Comparison of ENCODE assay signal across 14 cellular contexts in the genomic region with DNA sequence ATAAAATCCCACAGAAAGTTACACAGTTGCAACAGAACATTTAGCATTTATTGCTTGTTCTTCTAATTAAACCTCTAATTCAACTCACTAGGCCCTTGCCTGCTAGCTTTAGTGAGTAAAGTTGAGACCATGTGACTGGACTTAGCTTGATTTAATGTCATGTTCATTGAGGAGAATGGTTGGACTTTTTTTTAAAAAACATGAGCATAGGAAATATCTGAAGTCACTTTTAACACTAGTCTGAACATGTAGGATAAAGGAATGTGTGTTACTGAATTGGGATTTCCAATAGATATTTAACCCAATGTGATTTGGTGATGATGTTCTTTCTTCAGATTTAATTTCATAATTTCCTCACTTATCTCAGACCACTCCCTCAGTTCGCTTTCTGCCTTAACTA. TPM values are rescaled to one million over a fixed set of nuclear protein-coding genes. Genes with fewer than 3 reads are reported as not detected.
DNase-seq lines count a peak whose midpoint lies in the region; ATAC-seq and TF ChIP-seq lines count a peak whose summit lies in the region.
"Had no signal": no experiment of that assay in that cellular context is flagged by ENCODE, and none has a peak within 500 bp of the region (broad histone marks: within the 10 kb centered on the region; RNA-seq: fewer than 3 reads in every experiment).

No MANE protein-coding gene starts in this region.

- intact Hi-C loops in spleen (cut with DNase I; ENCODE audit: low total_unique reads): loop anchor here (10.0 kb wide), 1 partner anchor 69 kb away; no protein-coding TSS in a partner anchor
- intact Hi-C loops in ascending aorta (cut with DNase I): no loop called here

- 68 to 84% (median 73%) methylated on average over 1 of the region's 1 CpG for WGBS in spleen, 5 donors

- H3K36me3 Mint-ChIP-seq in activated CD4-positive, alpha-beta T cell treated with anti-CD3 and anti-CD28 coated beads, Interleukin-2, amount 10 ng/mL, durations not matched to agents 7 days and 5 days (ENCODE audit: low read depth): no peaks in the 10 kb centered on the region
- H3K36me3 Mint-ChIP-seq in IgD-negative memory B cell: peaks cover 1% of the 10 kb centered on the region
- H3K36me3 Mint-ChIP-seq in activated naive CD8-positive, alpha-beta T cell treated with anti-CD3 and anti-CD28 coated beads for 36 hours: no peaks in the 10 kb centered on the region
- H3K36me3 Mint-ChIP-seq: brain had no signal

- H3K27me3 Mint-ChIP-seq in activated CD4-positive, alpha-beta T cell treated with anti-CD3 and anti-CD28 coated beads, Interleukin-2, amount 10 ng/mL, durations not matched to agents 7 days and 5 days: no peaks in the 10 kb centered on the region
- no peaks in the 10 kb centered on the region for H3K27me3 Mint-ChIP-seq in IgD-negative memory B cell
- no peaks in the 10 kb centered on the region for H3K27me3 Mint-ChIP-seq in activated naive CD8-positive, alpha-beta T cell treated with anti-CD3 and anti-CD28 coated beads for 36 hours
- H3K27me3 Mint-ChIP-seq: brain had no signal

- TF ChIP-seq CTCF in spleen (IDR thresholded peaks at IDR 0.05 in 8 of 11, conservative IDR thresholded peaks at IDR 0.05 in 3 of 11): no peak
- no peak for TF ChIP-seq CTCF in ascending aorta (IDR thresholded peaks at IDR 0.05)

- POLR2A ChIA-PET in activated CD4-positive, alpha-beta T cell treated with anti-CD3 and anti-CD28 coated beads, Interleukin-2, amount 10 ng/mL, durations not matched to agents 7 days and 5 days (lab: Charles Lee): interaction anchor here (1.2 kb wide), 1 partner anchor 24 kb away, joined by 8 read pairs; a partner anchor contains a TSS

- H3K36me3 ChIP-seq in spleen: no peaks in the 10 kb centered on the region
- H3K36me3 ChIP-seq in ascending aorta: no peaks in the 10 kb centered on the region

- no peak for ATAC-seq in GM18861 (IDR thresholded peaks at IDR 0.05; ENCODE audit: unreplicated experiment)
- ATAC-seq: left ventricle myocardium superior had no signal

- H3K4me1 Mint-ChIP-seq in activated CD4-positive, alpha-beta T cell treated with anti-CD3 and anti-CD28 coated beads, Interleukin-2, amount 10 ng/mL, durations not matched to agents 7 days and 5 days: peaks cover 29% of the 10 kb centered on the region
- peaks cover 18 to 29% (median 22%) of the 10 kb centered on the region in 3 donors for H3K4me1 Mint-ChIP-seq in IgD-negative memory B cell
- peaks cover 12% of the 10 kb centered on the region for H3K4me1 Mint-ChIP-seq in activated naive CD8-positive, alpha-beta T cell treated with anti-CD3 and anti-CD28 coated beads for 36 hours

- CTCF ChIA-PET in activated CD4-positive, alpha-beta T cell treated with anti-CD3 and anti-CD28 coated beads, Interleukin-2, amount 10 ng/mL, durations not matched to agents 7 days and 5 days (lab: Charles Lee): interaction anchor here (0.8 to 1.9 kb wide), 4 partner anchors 9 to 180 kb away, joined by 3 to 6 read pairs (median 4); no protein-coding TSS in a partner anchor

- peak overlapping the region; percentile 91 for H3K27ac Mint-ChIP-seq in activated CD4-positive, alpha-beta T cell treated with anti-CD3 and anti-CD28 coated beads, Interleukin-2, amount 10 ng/mL, durations not matched to agents 7 days and 5 days
- H3K27ac Mint-ChIP-seq in IgD-negative memory B cell: peak overlapping the region; percentile 32 to 91 (median 84)
- H3K27ac Mint-ChIP-seq in activated naive CD8-positive, alpha-beta T cell treated with anti-CD3 and anti-CD28 coated beads for 36 hours: peak overlapping the region; percentile 46
- H3K27ac Mint-ChIP-seq: brain, nephron progenitor cell had no signal

- peak overlapping the region; percentile 1 to 83 (median 64) for H3K27ac ChIP-seq in spleen
- no peak overlapping the region for H3K27ac ChIP-seq in ascending aorta

- H3K4me3 ChIP-seq in spleen (no peak overlapping the region), ascending aorta (no peak overlapping the region)

- no peak for DNase-seq in activated CD4-positive, alpha-beta T cell treated with anti-CD3 and anti-CD28 coated beads, Interleukin-2, amount 10 ng/mL, durations not matched to agents 7 days and 5 days
- DNase-seq in activated CD4-positive, alpha-beta T cell treated with anti-CD3 and anti-CD28 coated beads for 48 hours: no peak
- DNase-seq in activated naive CD8-positive, alpha-beta T cell treated with anti-CD3 and anti-CD28 coated beads for 36 hours: no peak
- no peak for DNase-seq in spleen
- DNase-seq in ascending aorta (ENCODE audit: low spot score in 2 of 2): no peak
- DNase-seq in amygdala (lab: John Stamatoyannopoulos, UW): no peak
- DNase-seq: Caco-2, left ventricle myocardium superior, NCI-H2081, NCI-H526, nephron progenitor cell had no signal

- H3K4me3 Mint-ChIP-seq in activated CD4-positive, alpha-beta T cell treated with anti-CD3 and anti-CD28 coated beads, Interleukin-2, amount 10 ng/mL, durations not matched to agents 7 days and 5 days: peak overlapping the region; percentile 60
- H3K4me3 Mint-ChIP-seq in IgD-negative memory B cell: peak overlapping the region in 2 of 4 donors; percentile 64 to 91
- no peak overlapping the region for H3K4me3 Mint-ChIP-seq in activated naive CD8-positive, alpha-beta T cell treated with anti-CD3 and anti-CD28 coated beads for 36 hours
- H3K4me3 Mint-ChIP-seq: brain, nephron progenitor cell had no signal

- TF ChIP-seq POLR2A in spleen (IDR thresholded peaks at IDR 0.05): no peak

- no peaks in the 10 kb centered on the region for H3K9me3 ChIP-seq in spleen
- H3K9me3 ChIP-seq in ascending aorta: no peaks in the 10 kb centered on the region
- H3K9me3 ChIP-seq: Caco-2 had no signal

- H3K4me1 ChIP-seq in spleen (peaks cover 0 to 32% (median 21%) of the 10 kb centered on the region in 6 donors), ascending aorta (no peaks in the 10 kb centered on the region)

- H3K27me3 ChIP-seq in spleen (replicated peaks in 1 of 7) (no peaks in the 10 kb centered on the region), ascending aorta (no peaks in the 10 kb centered on the region)

- H3K9me3 Mint-ChIP-seq in activated CD4-positive, alpha-beta T cell treated with anti-CD3 and anti-CD28 coated beads, Interleukin-2, amount 10 ng/mL, durations not matched to agents 7 days and 5 days: no peaks in the 10 kb centered on the region
- no peaks in the 10 kb centered on the region for H3K9me3 Mint-ChIP-seq in IgD-negative memory B cell
- H3K9me3 Mint-ChIP-seq in activated naive CD8-positive, alpha-beta T cell treated with anti-CD3 and anti-CD28 coated beads for 36 hours: no peaks in the 10 kb centered on the region
- H3K9me3 Mint-ChIP-seq: brain, nephron progenitor cell had no signal

RNA-seq across cellular contexts. Expression of a gene that starts 24.6 kb away (rescaled TPM):
- 10 to 100 TPM; 27.9 to 29.6 TPM for total RNA-seq in activated CD4-positive, alpha-beta T cell treated with anti-CD3 and anti-CD28 coated beads, Interleukin-2, amount 10 ng/mL, durations not matched to agents 7 days and 5 days
- polyA plus RNA-seq in IgD-negative memory B cell (4.9 TPM), spleen (1 to 10 TPM; 9.1 to 9.6 (median 9.4) TPM)
- total RNA-seq in activated naive CD8-positive, alpha-beta T cell treated with anti-CD3 and anti-CD28 coated beads for 36 hours: 1 to 10 TPM; 6.9 to 9.0 TPM
- total RNA-seq in spleen (10 to 100 TPM; 35.7 to 53.2 (median 44.8) TPM), ascending aorta (0.21 TPM)

Comparison
In these comparisons a context has a peak if more than half of its experiments do, and no peak if none do; other contexts are left out.
1. H3K27ac ChIP-seq: peak in spleen (8 of 8); none in ascending aorta (0 of 2).
2. Peak in every context shown above with its lines, with median percentiles within 50 percentile points of each other: H3K27ac Mint-ChIP-seq.